In genomic region chr6:32184084-32184640, GRCh38 we compare ENCODE assay signal across 10 cellular contexts. TPM values are rescaled to one million over a fixed set of nuclear protein-coding genes. Genes with fewer than 3 reads are reported as not detected.
A peak's percentile ranks its signal among the peaks of the same experiment; 100 is the strongest.
DNase-seq lines count a peak whose midpoint lies in the region; ATAC-seq and TF ChIP-seq lines count a peak whose summit lies in the region.
"Had no signal": no experiment of that assay in that cellular context is flagged by ENCODE, and none has a peak within 500 bp of the region (broad histone marks: within the 10 kb centered on the region; RNA-seq: fewer than 3 reads in every experiment).

TSS of gene AGER (minus strand) at chr6:32184253. CDS start at chr6:32184222, 31 bp downstream.

- H3K56ac ChIP-seq in IMR-90 (ENCODE audit: extremely low read depth, insufficient read depth, low read length), result no peak within 1 kb of the TSS

- in situ Hi-C loops in IMR-90 (cut with MboI; ENCODE audit: low sequenced_read_pairs) (loop anchor here (25.0 kb wide), 1 partner anchor 778 kb away; the partner anchor contains the start of genes BRD2 and HLA-DMA), GM13976 (cut with MboI; ENCODE audit: low sequenced_read_pairs, unreplicated experiment) (no loop called here)

- H3K9me3 ChIP-seq in CD8-positive, alpha-beta T cell (ENCODE audit: low read length), result no peaks in the 10 kb centered on the region
- H3K9me3 ChIP-seq in IMR-90 (ENCODE audit: control insufficient read depth, insufficient read depth, low read length) (no peaks in the 10 kb centered on the region), endodermal cell (ENCODE audit: control insufficient read depth, low read length) (no peaks in the 10 kb centered on the region)

- intact Hi-C loops in CD8-positive, alpha-beta T cell (cut with DNase I, micrococcal nuclease), result no loop called here
- intact Hi-C loops in IMR-90 (cut with micrococcal nuclease), result no loop called here

- H3K27ac Mint-ChIP-seq in CD8-positive, alpha-beta T cell, result peak within 1 kb of the TSS; percentile 60
- peak within 1 kb of the TSS; percentile 21 for H3K27ac Mint-ChIP-seq in endodermal cell

- H3K4me3 Mint-ChIP-seq in CD8-positive, alpha-beta T cell, result no peak within 1 kb of the TSS
- no peak within 1 kb of the TSS for H3K4me3 Mint-ChIP-seq in endodermal cell
- H3K4me3 Mint-ChIP-seq: T-helper 1 cell treated with Interleukin-12 subunit alpha and Interleukin-12 subunit beta and Interleukin-4 antibody, amounts not matched to agents 30 μg/mL and 1 μg/mL, for 36 hours had no signal

- no peak within 1 kb of the TSS for H4K91ac ChIP-seq in IMR-90 (ENCODE audit: insufficient read depth, low read depth, low read length)

- no peak within 1 kb of the TSS for H2BK15ac ChIP-seq in IMR-90 (ENCODE audit: low read depth, low read length)

- no peaks in the 10 kb centered on the region for H4K20me1 ChIP-seq in IMR-90 (ENCODE audit: insufficient read depth, low read length)

- no peak within 1 kb of the TSS for H2BK20ac ChIP-seq in IMR-90 (ENCODE audit: low read depth, low read length)

- peaks cover 59% of the 10 kb centered on the region for H3K4me1 Mint-ChIP-seq in CD8-positive, alpha-beta T cell (ENCODE audit: low read depth)
- peaks cover 39% of the 10 kb centered on the region for H3K4me1 Mint-ChIP-seq in endodermal cell

- no peak for TF ChIP-seq CTCF in CD8-positive, alpha-beta T cell (IDR thresholded peaks at IDR 0.05)
- TF ChIP-seq CTCF in IMR-90 (conservative IDR thresholded peaks at IDR 0.05; ENCODE audit: low read depth, low read length) (no peak), endodermal cell (conservative IDR thresholded peaks at IDR 0.05) (no peak), GM13976 (IDR thresholded peaks at IDR 0.05; ENCODE audit: borderline replicate concordance, control extremely low read depth, extremely low read depth, insufficient read depth, missing control alignments) (no peak)

- no peak within 1 kb of the TSS; the same call in 1 of the 2 replicates for H2AK5ac ChIP-seq in IMR-90 (ENCODE audit: low read depth, low read length)

- peak within 1 kb of the TSS; percentile 71 for H2AK9ac ChIP-seq in IMR-90 (replicated peaks; ENCODE audit: low read depth, low read length, poor library complexity)

- POLR2A ChIA-PET in CD8-positive, alpha-beta T cell (lab: Charles Lee), result no interaction called here
- POLR2A ChIA-PET in IMR-90 (lab: Charles Lee; ENCODE audit: unreplicated experiment), result no interaction called here

- no peak within 1 kb of the TSS for H3K14ac ChIP-seq in IMR-90 (replicated peaks; ENCODE audit: low read depth, low read length)

- no peak within 1 kb of the TSS; the same call in 1 of the 2 replicates for H3K4ac ChIP-seq in IMR-90 (ENCODE audit: low read depth, low read length)

- H3K36me3 ChIP-seq in CD8-positive, alpha-beta T cell (ENCODE audit: insufficient read depth, low read length), result peaks cover 33% of the 10 kb centered on the region
- H3K36me3 ChIP-seq in IMR-90 (ENCODE audit: control insufficient read depth, insufficient read depth, low read length) (peaks cover 38% of the 10 kb centered on the region), endodermal cell (ENCODE audit: control insufficient read depth, insufficient read depth, low read length) (peaks cover 31% of the 10 kb centered on the region), rectal smooth muscle tissue (ENCODE audit: control insufficient read depth, insufficient read depth, low read length) (peaks cover 21% of the 10 kb centered on the region)

- no peak for ATAC-seq in CD8-positive, alpha-beta T cell
- ATAC-seq in IMR-90 (ENCODE audit: low read depth) (no peak), HG03354 (IDR thresholded peaks at IDR 0.05; ENCODE audit: poor library complexity, severe bottlenecking, unreplicated experiment) (no peak), HG03521 (IDR thresholded peaks at IDR 0.05; ENCODE audit: unreplicated experiment) (no peak), GM18502 (IDR thresholded peaks at IDR 0.05; ENCODE audit: poor library complexity, unreplicated experiment) (no peak)

- no peak for TF ChIP-seq RAD21 in IMR-90 (IDR thresholded peaks at IDR 0.05; ENCODE audit: low read length)

- DNase-seq in CD8-positive, alpha-beta T cell, result no peak
- no peak for DNase-seq in IMR-90
- DNase-seq in endodermal cell, result no peak
- DNase-seq in GM13976 (ENCODE audit: low spot score), result no peak
- DNase-seq: NCI-H2107 had no signal

- CTCF ChIA-PET in CD8-positive, alpha-beta T cell (lab: Charles Lee), result no interaction called here
- CTCF ChIA-PET in IMR-90 (lab: Yijun Ruan, JAX), result no interaction called here

- H3K23ac ChIP-seq in IMR-90 (ENCODE audit: low read depth, low read length), result no peak within 1 kb of the TSS

- H3K79me1 ChIP-seq in IMR-90 (ENCODE audit: low read depth in 1 of 2, low read length in 2 of 2), result peaks cover 11 to 48% of the 10 kb centered on the region in 2 experiments

- no peak within 1 kb of the TSS for H2BK120ac ChIP-seq in IMR-90 (ENCODE audit: low read depth, low read length)

- H3K36me3 Mint-ChIP-seq in CD8-positive, alpha-beta T cell, result peaks cover 79% of the 10 kb centered on the region
- peaks cover 58% of the 10 kb centered on the region for H3K36me3 Mint-ChIP-seq in endodermal cell (ENCODE audit: low read depth)

- H3K9me3 Mint-ChIP-seq in CD8-positive, alpha-beta T cell, result no peaks in the 10 kb centered on the region
- no peaks in the 10 kb centered on the region for H3K9me3 Mint-ChIP-seq in endodermal cell
- H3K9me3 Mint-ChIP-seq: T-helper 1 cell treated with Interleukin-12 subunit alpha and Interleukin-12 subunit beta and Interleukin-4 antibody, amounts not matched to agents 30 μg/mL and 1 μg/mL, for 36 hours had no signal

- no peak within 1 kb of the TSS for H3K18ac ChIP-seq in IMR-90 (ENCODE audit: low read depth, low read length)

- H2AFZ ChIP-seq in IMR-90 (replicated peaks; ENCODE audit: low read length, poor library complexity), result peak within 1 kb of the TSS; percentile 39

- H2BK5ac ChIP-seq in IMR-90 (ENCODE audit: low read depth, low read length, poor library complexity, severe bottlenecking), result no peak within 1 kb of the TSS

- H4K5ac ChIP-seq in IMR-90 (ENCODE audit: low read depth, low read length), result no peak within 1 kb of the TSS

- H3K4me2 ChIP-seq in IMR-90 (ENCODE audit: low read depth, low read length), result no peak within 1 kb of the TSS

- H3K9ac ChIP-seq in IMR-90 (ENCODE audit: low read depth, low read length) (no peak within 1 kb of the TSS), endodermal cell (ENCODE audit: extremely low read depth, low read length, poor library complexity, severe bottlenecking) (no peak within 1 kb of the TSS), rectal smooth muscle tissue (ENCODE audit: low read length) (no peak within 1 kb of the TSS)

- dilution Hi-C loops in IMR-90 (cut with HindIII; ENCODE audit: low sequenced_read_pairs, unreplicated experiment), result no loop called here

- H3K4me3 ChIP-seq in CD8-positive, alpha-beta T cell (ENCODE audit: low read depth, low read length), result no peak within 1 kb of the TSS
- no peak within 1 kb of the TSS for H3K4me3 ChIP-seq in IMR-90 (ENCODE audit: insufficient read depth, low read depth, low read length)
- no peak within 1 kb of the TSS for H3K4me3 ChIP-seq in endodermal cell (ENCODE audit: low read length)
- H3K4me3 ChIP-seq in rectal smooth muscle tissue (ENCODE audit: low read length), result no peak within 1 kb of the TSS

- H3K27me3 ChIP-seq in CD8-positive, alpha-beta T cell (ENCODE audit: insufficient read depth, low read length), result no peaks in the 10 kb centered on the region
- H3K27me3 ChIP-seq in IMR-90 (ENCODE audit: control insufficient read depth, insufficient read depth, low read length) (no peaks in the 10 kb centered on the region), endodermal cell (ENCODE audit: control insufficient read depth, insufficient read depth, low read length, poor library complexity, severe bottlenecking) (no peaks in the 10 kb centered on the region), rectal smooth muscle tissue (ENCODE audit: control insufficient read depth, insufficient read depth, low read length) (no peaks in the 10 kb centered on the region)

- BruUV-seq in IMR-90 (replicated peaks; lab: Mats Ljungman, UMichigan), result no TSS peak

- peaks cover 9% of the 10 kb centered on the region for H3K9me1 ChIP-seq in IMR-90 (ENCODE audit: insufficient read depth, low read length)

- peaks cover 61% of the 10 kb centered on the region for H3K4me1 ChIP-seq in CD8-positive, alpha-beta T cell (ENCODE audit: insufficient read depth, low read length)
- H3K4me1 ChIP-seq in IMR-90 (ENCODE audit: control insufficient read depth, insufficient read depth, low read length) (no peaks in the 10 kb centered on the region), endodermal cell (ENCODE audit: control insufficient read depth, insufficient read depth, low read length) (no peaks in the 10 kb centered on the region), rectal smooth muscle tissue (ENCODE audit: control insufficient read depth, insufficient read depth, low read length) (peaks cover 12% of the 10 kb centered on the region)

- no peak for TF ChIP-seq POLR2A in IMR-90 (IDR thresholded peaks at IDR 0.05; ENCODE audit: low read depth, low read length)

- no peaks in the 10 kb centered on the region for H3K27me3 Mint-ChIP-seq in CD8-positive, alpha-beta T cell (ENCODE audit: low read depth)
- no peaks in the 10 kb centered on the region for H3K27me3 Mint-ChIP-seq in endodermal cell (ENCODE audit: insufficient read depth)

- no peak within 1 kb of the TSS for H4K8ac ChIP-seq in IMR-90 (ENCODE audit: low read depth in 2 of 2, low read length in 2 of 2)

- 100% methylated on average over 1 of the region's 6 CpGs; no CpG with 5 or more reads in 1 of the 2 experiments for WGBS in IMR-90 (ENCODE audit: extremely low coverage in 2 of 2, insufficient read length in 1 of 2), 2 experiments
- 89 to 90% methylated on average over 5 to 6 of the region's 6 CpGs for WGBS in endodermal cell (ENCODE audit: insufficient coverage in 1 of 2, insufficient read length in 1 of 2), 2 experiments

- no peak within 1 kb of the TSS for H3K27ac ChIP-seq in CD8-positive, alpha-beta T cell (ENCODE audit: low read depth, low read length)
- H3K27ac ChIP-seq in IMR-90 (ENCODE audit: insufficient read depth, low read length) (no peak within 1 kb of the TSS), endodermal cell (ENCODE audit: low read depth, low read length) (no peak within 1 kb of the TSS), rectal smooth muscle tissue (ENCODE audit: low read depth, low read length) (peak within 1 kb of the TSS; percentile 37)

TF ChIP-seq in IMR-90, 13 proteins besides CTCF, POLR2A, EP300 and RAD21 (continues in another document):
- TF ChIP-seq CEBPB (IDR thresholded peaks at IDR 0.05; ENCODE audit: low read depth, low read length), result peak; percentile 42; the same call in 1 of the 2 replicates

RNA-seq across cellular contexts. Expression of gene AGER, which starts in this region (rescaled TPM):
- total RNA-seq in CD8-positive, alpha-beta T cell, result 10 to 100 TPM; 11.9 to 12.5 TPM
- total RNA-seq in IMR-90 (2012; rRNA removed) (0.18 and 0.28 TPM in 2 replicates), endodermal cell (10 to 100 TPM; 29.8 to 35.2 TPM)
- polyA plus RNA-seq in IMR-90 (2012; rRNA removed), result 4.2 and 4.9 TPM in 2 replicates
- polyA plus RNA-seq in IMR-90 (2012; cell fraction: cytosol; rRNA removed), result 1.1 and 2.2 TPM in 2 replicates
- polyA plus RNA-seq in IMR-90 (2012; cell fraction: nucleus; rRNA removed; ENCODE audit: low replicate concordance), result 30.4 and 52.1 TPM in 2 replicates
- 16.4 TPM for polyA plus RNA-seq in endodermal cell (2013, experiment 1 of 2)
- polyA plus RNA-seq in endodermal cell (2013, experiment 2 of 2), result 11.9 TPM

Comparison
In these comparisons a context has a peak if more than half of its experiments do, and no peak if none do; other contexts are left out.
1. RNA of gene AGER (total RNA-seq): 29.8 to 35.2 TPM in endodermal cell and 11.9 to 12.5 TPM in CD8-positive, alpha-beta T cell; 0.18 to 0.28 TPM in IMR-90; every median in the first group is over 10 times any median in the second.